In genomic region chr2:200944467-200945394, GRCh38 we compare ENCODE assay signal across 9 cellular contexts. TPM values are rescaled to one million over a fixed set of nuclear protein-coding genes. Genes with fewer than 3 reads are reported as not detected.
DNase-seq lines count a peak whose midpoint lies in the region; ATAC-seq and TF ChIP-seq lines count a peak whose summit lies in the region.
"Had no signal": no experiment of that assay in that cellular context is flagged by ENCODE, and none has a peak within 500 bp of the region (broad histone marks: within the 10 kb centered on the region; RNA-seq: fewer than 3 reads in every experiment).

No MANE protein-coding gene starts in this region.

- H3K27ac ChIP-seq in ascending aorta, result no peak overlapping the region
- H3K27ac ChIP-seq: neutrophil had no signal

- TF ChIP-seq CTCF in ascending aorta (IDR thresholded peaks at IDR 0.05) (no peak), GM20000 (IDR thresholded peaks at IDR 0.05; ENCODE audit: extremely low read depth, missing control alignments) (no peak)

- intact Hi-C loops in ascending aorta (cut with DNase I), result no loop called here

- peak; percentile 30 for DNase-seq in AG08395 (ENCODE audit: low spot score)
- DNase-seq in LHCN-M2 (ENCODE audit: low read depth), result peak; percentile 83
- DNase-seq in activated naive CD4-positive, alpha-beta T cell treated with anti-CD3 and anti-CD28 coated beads, Interleukin-2, amount 50 U/mL, for 16 hours, result peak; percentile 60
- DNase-seq in myocyte (ENCODE audit: low read depth), result peak; percentile 50
- DNase-seq in ascending aorta (ENCODE audit: low spot score in 2 of 2), result no peak
- no peak for DNase-seq in GM20000 (ENCODE audit: low spot score)

- no peaks in the 10 kb centered on the region for H3K9me3 ChIP-seq in ascending aorta
- H3K9me3 ChIP-seq: neutrophil had no signal

- H3K27me3 ChIP-seq in ascending aorta, result no peaks in the 10 kb centered on the region
- H3K27me3 ChIP-seq: neutrophil had no signal

- H3K4me1 ChIP-seq in ascending aorta, result no peaks in the 10 kb centered on the region

- ATAC-seq in GM21360 (IDR thresholded peaks at IDR 0.05; ENCODE audit: unreplicated experiment) (no peak), GM18519 (IDR thresholded peaks at IDR 0.05; ENCODE audit: low FRiP score, unreplicated experiment) (no peak)

- H3K36me3 ChIP-seq in ascending aorta, result peaks cover 27 to 66% of the 10 kb centered on the region in 2 donors

- H3K4me3 ChIP-seq in ascending aorta, result no peak overlapping the region

RNA-seq across cellular contexts. Expression of gene ORC2, which starts 18.7 kb away (rescaled TPM):
- total RNA-seq in LHCN-M2 (2014; rRNA removed), result 15.6 and 15.8 TPM in 2 replicates
- 5.5 TPM for polyA plus RNA-seq in LHCN-M2 (2012)
- 12.6 and 13.6 TPM in 2 replicates for total RNA-seq in myocyte
- polyA plus RNA-seq in myocyte (2012), result 5.9 TPM
- 5.2 TPM for total RNA-seq in ascending aorta

RNA-seq across cellular contexts. Expression of gene NIF3L1, which starts 55.6 kb away (rescaled TPM):
- total RNA-seq in LHCN-M2 (2014; rRNA removed), result 34.5 and 38.3 TPM in 2 replicates
- polyA plus RNA-seq in LHCN-M2 (2012), result 17.3 TPM
- 16.2 and 34.1 TPM in 2 replicates for total RNA-seq in myocyte
- polyA plus RNA-seq in myocyte (2012), result 20.0 TPM
- total RNA-seq in ascending aorta, result 55.3 TPM

RNA-seq across cellular contexts. Expression of gene PPIL3, which starts 55.9 kb away (rescaled TPM):
- total RNA-seq in LHCN-M2 (2014; rRNA removed), result 66.8 and 106 TPM in 2 replicates
- 30.7 TPM for polyA plus RNA-seq in LHCN-M2 (2012)
- total RNA-seq in myocyte, result 36.3 and 42.3 TPM in 2 replicates
- 37.9 TPM for polyA plus RNA-seq in myocyte (2012)
- total RNA-seq in ascending aorta, result 0.64 TPM

Comparison
In these comparisons a context has a peak if more than half of its experiments do, and no peak if none do; other contexts are left out.
1. DNase-seq: peak in AG08395 (single experiment), LHCN-M2 (single experiment), activated naive CD4-positive, alpha-beta T cell treated with anti-CD3 and anti-CD28 coated beads, Interleukin-2, amount 50 U/mL, for 16 hours (single experiment) and myocyte (single experiment); none in ascending aorta (0 of 2) and GM20000 (single experiment).
2. RNA of gene PPIL3, which starts 55.9 kb away (total RNA-seq): 66.8 to 106 TPM in LHCN-M2 and 36.3 to 42.3 TPM in myocyte; 0.64 TPM in ascending aorta (single experiment); every median in the first group is over 10 times any median in the second.